10 cellular contexts compared by ENCODE assay signal in the genomic region with DNA sequence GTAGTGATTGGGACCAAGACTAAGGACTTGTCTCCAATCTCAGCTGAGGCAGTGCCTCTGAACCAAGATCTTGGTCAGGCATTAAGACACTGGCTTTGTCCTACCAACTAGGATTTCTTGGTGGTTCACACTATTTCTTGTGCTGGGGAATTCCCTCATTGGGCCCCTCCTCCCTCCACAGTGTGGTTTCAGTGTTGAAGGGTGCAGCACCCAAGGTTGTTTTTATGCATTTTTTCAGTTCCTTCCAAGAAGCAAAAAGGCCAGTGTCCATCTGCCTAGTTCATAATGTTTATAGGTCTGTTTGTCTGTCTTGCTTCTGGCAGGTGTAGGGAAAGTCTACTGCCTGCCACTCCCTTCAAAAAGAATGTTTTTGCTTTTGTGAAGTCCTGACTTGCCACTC. TPM values are rescaled to one million over a fixed set of nuclear protein-coding genes. Genes with fewer than 3 reads are reported as not detected.
DNase-seq lines count a peak whose midpoint lies in the region; ATAC-seq and TF ChIP-seq lines count a peak whose summit lies in the region.
"Had no signal": no experiment of that assay in that cellular context is flagged by ENCODE, and none has a peak within 500 bp of the region (broad histone marks: within the 10 kb centered on the region; RNA-seq: fewer than 3 reads in every experiment).

No MANE protein-coding gene starts in this region.

- H3K9me3 ChIP-seq in BE2C = no peaks in the 10 kb centered on the region

- peak overlapping the region; percentile 62 to 64 for H3K4me3 Mint-ChIP-seq in effector memory CD8-positive, alpha-beta T cell

- no peaks in the 10 kb centered on the region for H3K4me1 ChIP-seq in BE2C

- no peaks in the 10 kb centered on the region for H3K9me3 Mint-ChIP-seq in effector memory CD8-positive, alpha-beta T cell

- DNase-seq in effector memory CD8-positive, alpha-beta T cell = peak; percentile 40 to 48 (median 40)
- DNase-seq in mesenteric fat pad (ENCODE audit: low spot score) (no peak), superior temporal gyrus (ENCODE audit: extremely low spot score) (no peak), BE2C (no peak), SHP77 (lab: John Stamatoyannopoulos, UW) (no peak)
- DNase-seq: NCI-H2171 treated with DMSO at 0.1 percent for 48 hours had no signal

- no peak for TF ChIP-seq CTCF in BE2C (IDR thresholded peaks at IDR 0.05; ENCODE audit: low read depth, low read length)

- H3K27ac Mint-ChIP-seq in effector memory CD8-positive, alpha-beta T cell = peak overlapping the region; percentile 81 to 83

- ATAC-seq in GM18498 (IDR thresholded peaks at IDR 0.05; ENCODE audit: unreplicated experiment) = peak; percentile 78
- peak; percentile 60 for ATAC-seq in GM19467 (IDR thresholded peaks at IDR 0.05; ENCODE audit: unreplicated experiment)
- peak; percentile 49 for ATAC-seq in HG03521 (IDR thresholded peaks at IDR 0.05; ENCODE audit: unreplicated experiment)
- ATAC-seq in effector memory CD8-positive, alpha-beta T cell (replicated peaks) = peak; percentile 93

- peaks cover 20 to 21% of the 10 kb centered on the region in 2 donors for H3K4me1 Mint-ChIP-seq in effector memory CD8-positive, alpha-beta T cell (ENCODE audit: low read depth in 2 of 2)

- no peaks in the 10 kb centered on the region for H3K27me3 Mint-ChIP-seq in effector memory CD8-positive, alpha-beta T cell

- H3K4me3 ChIP-seq in BE2C (ENCODE audit: low read depth, low read length) = no peak overlapping the region

- H3K36me3 Mint-ChIP-seq in effector memory CD8-positive, alpha-beta T cell (ENCODE audit: insufficient read depth) = peaks cover 36% of the 10 kb centered on the region

- no peaks in the 10 kb centered on the region for H3K27me3 ChIP-seq in BE2C

- peaks cover 23% of the 10 kb centered on the region for H3K36me3 ChIP-seq in BE2C

RNA-seq across cellular contexts. Expression of gene ITPKA, which starts 10.6 kb away (rescaled TPM):
- total RNA-seq in mesenteric fat pad = 0.16 TPM
- 0.63 TPM for polyA plus RNA-seq in BE2C (2012; ENCODE audit: insufficient read depth, insufficient read length, low read depth)
- total RNA-seq: skeletal muscle tissue had no signal

RNA-seq across cellular contexts. Expression of gene LTK, which starts 30.5 kb away (rescaled TPM):
- 0.77 TPM for total RNA-seq in mesenteric fat pad
- 3.8 TPM for polyA plus RNA-seq in BE2C (2012; ENCODE audit: insufficient read depth, insufficient read length, low read depth)

Comparison
In these comparisons a context has a peak if more than half of its experiments do, and no peak if none do; other contexts are left out.
1. DNase-seq: peak in effector memory CD8-positive, alpha-beta T cell (3 of 3); none in mesenteric fat pad (single experiment), superior temporal gyrus (single experiment), BE2C (single experiment) and SHP77 (0 of 2).
2. Peak in every context shown above with its lines, with median percentiles within 50 percentile points of each other: ATAC-seq.